8 cellular contexts compared by ENCODE assay signal in genomic region chr5:63963080-63963735, GRCh38. TPM values are rescaled to one million over a fixed set of nuclear protein-coding genes. Genes with fewer than 3 reads are reported as not detected.
DNase-seq lines count a peak whose midpoint lies in the region; ATAC-seq and TF ChIP-seq lines count a peak whose summit lies in the region.

No MANE protein-coding gene starts in this region.

- H2AK5ac ChIP-seq in H9 (ENCODE audit: insufficient read length, low read length), result no peak overlapping the region

- H3K23ac ChIP-seq in H9 (ENCODE audit: insufficient read length, low read depth, low read length), result no peak overlapping the region

- H3K79me1 ChIP-seq in H9 (ENCODE audit: insufficient read depth, low read depth, low read length, poor library complexity, severe bottlenecking), result no peaks in the 10 kb centered on the region

- peaks cover 8 to 15% of the 10 kb centered on the region in 2 experiments; a peak in 4 of 5 replicates for H3K9me3 Mint-ChIP-seq in H9
- peaks cover 3% of the 10 kb centered on the region for H3K9me3 Mint-ChIP-seq in natural killer cell treated with Interleukin-12 subunit alpha and Interleukin-12 subunit beta and Interleukin-15 and Interleukin-18, amount 100 ng/mL, for 72 hours

- H2BK12ac ChIP-seq in H9 (ENCODE audit: insufficient read length, low read depth, low read length), result no peak overlapping the region

- no peaks in the 10 kb centered on the region for H3K36me3 ChIP-seq in osteoblast (ENCODE audit: insufficient read depth, low read length)

- ATAC-seq in esophagus mucosa, result peak; percentile 52
- ATAC-seq in natural killer cell treated with Interleukin-12 subunit alpha and Interleukin-12 subunit beta and Interleukin-15 and Interleukin-18, amount 100 ng/mL, for 72 hours, result no peak

- no peaks in the 10 kb centered on the region for H4K20me1 ChIP-seq in H9 (ENCODE audit: control insufficient read depth, insufficient read depth, insufficient read length)
- no peaks in the 10 kb centered on the region for H4K20me1 ChIP-seq in osteoblast (ENCODE audit: insufficient read depth, low read length)

- no peak overlapping the region for H4K91ac ChIP-seq in H9 (ENCODE audit: insufficient read length, low read depth, low read length)

- H3K18ac ChIP-seq in H9 (ENCODE audit: insufficient read length, low read depth, low read length), result no peak overlapping the region

- WGBS in H9 (ENCODE audit: extremely low coverage, insufficient read length, low lambda C conversion rate), result no CpG with 5 or more reads among the region's 6 CpGs

- H3K14ac ChIP-seq in H9 (ENCODE audit: insufficient read depth, low read length), result no peak overlapping the region

- H3K4me2 ChIP-seq in H9 (ENCODE audit: insufficient read depth, insufficient read length, low read length), result peak overlapping the region; percentile 75
- H3K4me2 ChIP-seq in osteoblast (ENCODE audit: insufficient read depth, low read length), result no peak overlapping the region

- peaks cover 38% of the 10 kb centered on the region for H3K23me2 ChIP-seq in H9 (ENCODE audit: insufficient read length, low read depth, low read length, poor library complexity, severe bottlenecking)

- H2AFZ ChIP-seq in H9 (ENCODE audit: low read length) (no peak overlapping the region), osteoblast (ENCODE audit: low read length) (no peak overlapping the region)

- H3K27ac Mint-ChIP-seq in H9, result no peak overlapping the region
- H3K27ac Mint-ChIP-seq in natural killer cell treated with Interleukin-12 subunit alpha and Interleukin-12 subunit beta and Interleukin-15 and Interleukin-18, amount 100 ng/mL, for 72 hours, result no peak overlapping the region

- no peak overlapping the region for H2BK15ac ChIP-seq in H9 (ENCODE audit: low read depth, low read length)

- TF ChIP-seq CTCF in 22Rv1 (IDR thresholded peaks at IDR 0.05), result peak; percentile 86
- TF ChIP-seq CTCF in H9 (conservative IDR thresholded peaks at IDR 0.05), result peak; percentile 87
- peak; percentile 80 for TF ChIP-seq CTCF in osteoblast (IDR thresholded peaks at IDR 0.05; ENCODE audit: extremely low read depth, low read depth, low read length)

- H3K4me1 ChIP-seq in H9 (ENCODE audit: insufficient read depth, low read length) (no peaks in the 10 kb centered on the region; the same call in 1 of the 2 replicates), osteoblast (ENCODE audit: insufficient read depth, low read length) (no peaks in the 10 kb centered on the region)

- H4K5ac ChIP-seq in H9 (ENCODE audit: insufficient read length, low read depth, low read length), result no peak overlapping the region

- H3K4me3 Mint-ChIP-seq in H9, result peak overlapping the region in 1 of 2 experiments; percentile 73; a peak in 3 of 5 replicates
- no peak overlapping the region for H3K4me3 Mint-ChIP-seq in natural killer cell treated with Interleukin-12 subunit alpha and Interleukin-12 subunit beta and Interleukin-15 and Interleukin-18, amount 100 ng/mL, for 72 hours

- peaks cover 0 to 14% (median 0%) of the 10 kb centered on the region in 3 experiments; a peak in 3 of 7 replicates for H3K36me3 Mint-ChIP-seq in H9 (ENCODE audit: insufficient read depth in 1 of 3, low read depth in 3 of 3)
- peaks cover 13% of the 10 kb centered on the region for H3K36me3 Mint-ChIP-seq in natural killer cell treated with Interleukin-12 subunit alpha and Interleukin-12 subunit beta and Interleukin-15 and Interleukin-18, amount 100 ng/mL, for 72 hours

- no peak overlapping the region for H3T11ph ChIP-seq in H9 (ENCODE audit: low read length)

- peaks cover 33 to 42% of the 10 kb centered on the region in 2 experiments for H3K4me1 Mint-ChIP-seq in H9
- no peaks in the 10 kb centered on the region for H3K4me1 Mint-ChIP-seq in natural killer cell treated with Interleukin-12 subunit alpha and Interleukin-12 subunit beta and Interleukin-15 and Interleukin-18, amount 100 ng/mL, for 72 hours (ENCODE audit: low read depth in 2 of 2)

- H3K9me3 ChIP-seq in H9 (ENCODE audit: control insufficient read depth, low read depth, low read length) (no peaks in the 10 kb centered on the region), osteoblast (ENCODE audit: low read depth, low read length) (no peaks in the 10 kb centered on the region)

- no peak overlapping the region for H3K4ac ChIP-seq in H9 (ENCODE audit: low read depth, low read length)

- H3K4me3 ChIP-seq in osteoblast (ENCODE audit: insufficient read depth, low read length), result no peak overlapping the region

- H3K56ac ChIP-seq in H9 (ENCODE audit: insufficient read length, low read depth, low read length), result no peak overlapping the region

- H4K8ac ChIP-seq in H9 (replicated peaks; ENCODE audit: insufficient read length, low read depth, low read length), result no peak overlapping the region

- H3K27me3 ChIP-seq in H9 (ENCODE audit: insufficient read depth, low read length), result peaks cover 5% of the 10 kb centered on the region; the same call in 1 of the 2 replicates
- peaks cover 2% of the 10 kb centered on the region for H3K27me3 ChIP-seq in osteoblast (ENCODE audit: insufficient read depth, low read length)

- H3K27ac ChIP-seq in 22Rv1 (peak overlapping the region; percentile 66), H9 (ENCODE audit: insufficient read length, low read depth, low read length) (no peak overlapping the region), osteoblast (ENCODE audit: low read depth, low read length) (no peak overlapping the region)

- H2BK5ac ChIP-seq in H9 (ENCODE audit: insufficient read length, low read length), result no peak overlapping the region

- H3K27me3 Mint-ChIP-seq in H9 (ENCODE audit: low read depth), result peaks cover 39% of the 10 kb centered on the region
- H3K27me3 Mint-ChIP-seq in natural killer cell treated with Interleukin-12 subunit alpha and Interleukin-12 subunit beta and Interleukin-15 and Interleukin-18, amount 100 ng/mL, for 72 hours, result peaks cover 11 to 13% of the 10 kb centered on the region in 2 donors

- no peak overlapping the region for H3K9ac ChIP-seq in H9 (ENCODE audit: extremely low read depth, insufficient read length, low read length)

- H2BK120ac ChIP-seq in H9 (ENCODE audit: low read depth, low read length, poor library complexity, severe bottlenecking), result no peak overlapping the region

- no peak overlapping the region for H2BK20ac ChIP-seq in H9 (ENCODE audit: low read depth, low read length, poor library complexity, severe bottlenecking)

- H3K79me2 ChIP-seq in H9 (ENCODE audit: insufficient read depth, low read length), result no peaks in the 10 kb centered on the region
- H3K79me2 ChIP-seq in osteoblast (ENCODE audit: insufficient read depth, low read length), result no peaks in the 10 kb centered on the region

- DNase-seq in ELR (ENCODE audit: low read depth) (peak; percentile 68), H9 (peak; percentile 73), LoVo (ENCODE audit: low spot score) (peak; percentile 68), SIG-M5 (lab: John Stamatoyannopoulos, UW) (peak; percentile 12), osteoblast (ENCODE audit: insufficient read length, low spot score, missing footprints) (peak; percentile 89)
- no peak for DNase-seq in natural killer cell treated with Interleukin-12 subunit alpha and Interleukin-12 subunit beta and Interleukin-15 and Interleukin-18, amount 100 ng/mL, for 72 hours (ENCODE audit: low spot score)

RNA-seq across cellular contexts. Expression of gene HTR1A, which starts 1.0 kb away (rescaled TPM):
- total RNA-seq in H9 (2021) (0.55 and 0.79 TPM in 2 replicates), esophagus mucosa (not detected), osteoblast (not detected in 2 replicates)
- total RNA-seq in natural killer cell treated with Interleukin-12 subunit alpha and Interleukin-12 subunit beta and Interleukin-15 and Interleukin-18, amount 100 ng/mL, for 72 hours, result not detected
